15 cellular contexts compared by ENCODE assay signal in the genomic region with DNA sequence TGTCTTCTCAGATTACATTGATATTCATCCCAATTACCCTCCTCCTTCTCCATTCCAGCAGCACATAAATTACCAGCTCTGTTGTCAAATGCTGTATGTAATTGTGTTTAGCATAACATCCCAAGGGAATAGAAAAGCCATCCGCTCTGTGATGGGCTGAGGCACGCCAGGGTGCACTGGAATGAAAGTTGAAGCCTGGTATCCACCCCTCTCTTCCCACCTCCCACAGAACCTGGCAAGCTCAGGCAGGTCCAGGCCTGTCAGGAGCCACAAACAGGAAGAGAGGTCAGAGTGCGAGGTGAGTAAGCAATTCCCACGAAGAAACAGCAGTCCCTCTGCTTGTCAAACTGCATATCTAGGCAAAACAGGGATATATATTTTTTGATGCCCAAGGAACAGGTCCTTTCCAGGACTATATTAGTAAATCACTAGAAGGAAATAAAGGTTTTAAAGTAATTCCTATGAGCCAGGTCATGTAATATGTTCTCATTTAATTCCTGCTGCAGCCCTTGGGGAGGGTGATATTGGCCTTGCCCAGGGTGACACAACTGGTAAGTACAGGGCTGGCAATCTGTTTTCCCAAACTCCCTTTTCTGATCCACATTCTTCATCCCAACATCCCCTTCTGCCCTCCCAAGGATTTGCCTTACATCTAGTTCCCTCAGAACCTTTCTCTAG.
A peak's percentile ranks its signal among the peaks of the same experiment; 100 is the strongest.
DNase-seq lines count a peak whose midpoint lies in the region; ATAC-seq and TF ChIP-seq lines count a peak whose summit lies in the region.
"Had no signal": no experiment of that assay in that cellular context is flagged by ENCODE, and none has a peak within 500 bp of the region (broad histone marks: within the 10 kb centered on the region; RNA-seq: fewer than 3 reads in every experiment).

No MANE protein-coding gene starts in this region.

- no peaks in the 10 kb centered on the region for H3K27me3 ChIP-seq in hepatocyte
- H3K27me3 ChIP-seq: Peyer's patch had no signal

- no peaks in the 10 kb centered on the region for H4K20me1 ChIP-seq in hepatocyte (ENCODE audit: insufficient read depth, poor library complexity, severe bottlenecking)

- DNase-seq in DMS153 treated with DMSO at 0.1 percent for 48 hours (lab: John Stamatoyannopoulos, UW; ENCODE audit: unreplicated experiment) (peak; percentile 37), HT1080 (ENCODE audit: low read depth) (peak; percentile 85), SK-N-DZ (ENCODE audit: low spot score) (peak; percentile 97), islet precursor cell (peak; percentile 92), hepatocyte (ENCODE audit: low spot score) (no peak)
- DNase-seq in activated CD8-positive, alpha-beta memory T cell treated with anti-CD3 and anti-CD28 coated beads, Interleukin-2, amount 10 ng/mL, durations not matched to agents 7 days and 5 days = no peak
- DNase-seq: activated CD4-positive, alpha-beta T cell treated with anti-CD3 and anti-CD28 coated beads for 36 hours; activated naive CD4-positive, alpha-beta T cell treated with anti-CD3 and anti-CD28 coated beads, Interleukin-2, amount 10 ng/mL, durations not matched to agents 7 days and 5 days; C1 segment of cervical spinal cord; effector CD8-positive, alpha-beta T cell; Peyer's patch; psoas muscle had no signal

- no peak overlapping the region for H3K27ac Mint-ChIP-seq in activated CD8-positive, alpha-beta memory T cell treated with anti-CD3 and anti-CD28 coated beads, Interleukin-2, amount 10 ng/mL, durations not matched to agents 7 days and 5 days
- H3K27ac Mint-ChIP-seq: activated CD4-positive, alpha-beta T cell treated with anti-CD3 and anti-CD28 coated beads for 36 hours; activated naive CD4-positive, alpha-beta T cell treated with anti-CD3 and anti-CD28 coated beads, Interleukin-2, amount 10 ng/mL, durations not matched to agents 7 days and 5 days had no signal

- H3K27me3 Mint-ChIP-seq in activated CD8-positive, alpha-beta memory T cell treated with anti-CD3 and anti-CD28 coated beads, Interleukin-2, amount 10 ng/mL, durations not matched to agents 7 days and 5 days = peaks cover 4% of the 10 kb centered on the region
- H3K27me3 Mint-ChIP-seq: activated CD4-positive, alpha-beta T cell treated with anti-CD3 and anti-CD28 coated beads for 36 hours had no signal

- H3K79me2 ChIP-seq in hepatocyte = no peaks in the 10 kb centered on the region

- H3K4me1 ChIP-seq in hepatocyte (ENCODE audit: insufficient read depth) = no peaks in the 10 kb centered on the region
- H3K4me1 ChIP-seq: Peyer's patch, psoas muscle had no signal

- H3K4me2 ChIP-seq in hepatocyte = no peak overlapping the region

- H3K9me3 ChIP-seq in hepatocyte (ENCODE audit: low read depth) = no peaks in the 10 kb centered on the region
- H3K9me3 ChIP-seq: Peyer's patch, psoas muscle had no signal

- no peak for ATAC-seq in HG02973 (IDR thresholded peaks at IDR 0.05; ENCODE audit: unreplicated experiment)
- no peak for ATAC-seq in activated CD8-positive, alpha-beta memory T cell treated with anti-CD3 and anti-CD28 coated beads, Interleukin-2, amount 10 ng/mL, durations not matched to agents 7 days and 5 days
- ATAC-seq in GM19328 (IDR thresholded peaks at IDR 0.05; ENCODE audit: unreplicated experiment) = no peak
- ATAC-seq: activated CD4-positive, alpha-beta T cell treated with anti-CD3 and anti-CD28 coated beads for 36 hours; left lobe of liver; psoas muscle had no signal

- TF ChIP-seq CTCF in hepatocyte (IDR thresholded peaks at IDR 0.05; ENCODE audit: poor library complexity) = no peak

- 55% methylated on average over 4 of the region's 4 CpGs for WGBS in hepatocyte (ENCODE audit: low lambda C conversion rate, missing lambda C conversion rate)

- no peak overlapping the region for H2AFZ ChIP-seq in hepatocyte

- CTCF ChIA-PET in activated CD8-positive, alpha-beta memory T cell treated with anti-CD3 and anti-CD28 coated beads, Interleukin-2, amount 10 ng/mL, durations not matched to agents 7 days and 5 days (lab: Charles Lee) = no interaction called here

- H3K4me1 Mint-ChIP-seq in activated CD8-positive, alpha-beta memory T cell treated with anti-CD3 and anti-CD28 coated beads, Interleukin-2, amount 10 ng/mL, durations not matched to agents 7 days and 5 days = no peaks in the 10 kb centered on the region
- H3K4me1 Mint-ChIP-seq: activated CD4-positive, alpha-beta T cell treated with anti-CD3 and anti-CD28 coated beads for 36 hours; activated naive CD4-positive, alpha-beta T cell treated with anti-CD3 and anti-CD28 coated beads, Interleukin-2, amount 10 ng/mL, durations not matched to agents 7 days and 5 days had no signal

- no peaks in the 10 kb centered on the region for H3K9me2 ChIP-seq in hepatocyte (replicated peaks; ENCODE audit: insufficient read depth)

- H3K27ac ChIP-seq in hepatocyte = no peak overlapping the region
- H3K27ac ChIP-seq: Peyer's patch, psoas muscle had no signal

- no peak overlapping the region for H3K4me3 Mint-ChIP-seq in activated CD8-positive, alpha-beta memory T cell treated with anti-CD3 and anti-CD28 coated beads, Interleukin-2, amount 10 ng/mL, durations not matched to agents 7 days and 5 days
- H3K4me3 Mint-ChIP-seq: activated CD4-positive, alpha-beta T cell treated with anti-CD3 and anti-CD28 coated beads for 36 hours; activated naive CD4-positive, alpha-beta T cell treated with anti-CD3 and anti-CD28 coated beads, Interleukin-2, amount 10 ng/mL, durations not matched to agents 7 days and 5 days had no signal

- no peaks in the 10 kb centered on the region for H3K36me3 ChIP-seq in hepatocyte (replicated peaks; ENCODE audit: insufficient read depth, low read depth)
- H3K36me3 ChIP-seq: Peyer's patch had no signal

- no peak overlapping the region for H3K4me3 ChIP-seq in hepatocyte
- H3K4me3 ChIP-seq: Peyer's patch, psoas muscle had no signal

- H3K9me3 Mint-ChIP-seq in activated CD8-positive, alpha-beta memory T cell treated with anti-CD3 and anti-CD28 coated beads, Interleukin-2, amount 10 ng/mL, durations not matched to agents 7 days and 5 days (ENCODE audit: low read depth) = no peaks in the 10 kb centered on the region
- H3K9me3 Mint-ChIP-seq: activated naive CD4-positive, alpha-beta T cell treated with anti-CD3 and anti-CD28 coated beads, Interleukin-2, amount 10 ng/mL, durations not matched to agents 7 days and 5 days had no signal

- H3K36me3 Mint-ChIP-seq in activated CD8-positive, alpha-beta memory T cell treated with anti-CD3 and anti-CD28 coated beads, Interleukin-2, amount 10 ng/mL, durations not matched to agents 7 days and 5 days = no peaks in the 10 kb centered on the region
- H3K36me3 Mint-ChIP-seq: activated naive CD4-positive, alpha-beta T cell treated with anti-CD3 and anti-CD28 coated beads, Interleukin-2, amount 10 ng/mL, durations not matched to agents 7 days and 5 days had no signal

Comparison
In these comparisons a context has a peak if more than half of its experiments do, and no peak if none do; other contexts are left out.
1. DNase-seq: peak in DMS153 treated with DMSO at 0.1 percent for 48 hours (single experiment), HT1080 (single experiment), SK-N-DZ (single experiment) and islet precursor cell (single experiment); none in hepatocyte (single experiment) and activated CD8-positive, alpha-beta memory T cell treated with anti-CD3 and anti-CD28 coated beads, Interleukin-2, amount 10 ng/mL, durations not matched to agents 7 days and 5 days (single experiment).